ENCODE assay signal across 17 cellular contexts in the genomic region with DNA sequence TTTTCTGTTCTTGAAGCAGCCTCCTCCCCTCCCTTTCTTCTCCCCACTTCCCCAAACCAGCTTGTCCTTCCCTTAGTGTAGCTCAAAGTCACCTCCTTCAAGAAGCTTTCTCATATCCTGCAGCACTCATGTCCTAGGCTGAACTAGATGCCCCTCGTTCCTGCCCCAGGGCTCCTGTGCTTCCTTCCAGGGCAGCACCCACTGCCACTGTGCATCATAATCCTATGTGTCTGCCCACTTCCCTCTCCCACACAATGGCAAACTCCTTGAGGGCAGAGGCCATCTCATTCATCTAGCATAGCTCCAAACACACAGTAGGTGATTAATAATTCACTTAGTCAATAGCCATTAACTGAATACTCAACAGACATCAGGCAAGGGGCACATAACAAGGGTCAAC.
"Had no signal": no experiment of that assay in that cellular context is flagged by ENCODE, and none has a peak within 500 bp of the region (broad histone marks: within the 10 kb centered on the region; RNA-seq: fewer than 3 reads in every experiment).

No MANE protein-coding gene starts in this region.

- H3K4me3 ChIP-seq: stomach, suprapubic skin, testis, thoracic aorta, thyroid gland, tibial artery, tibial nerve, transverse colon, upper lobe of left lung, upper lobe of right lung, uterus, vagina had no signal

- H3K4me1 ChIP-seq: stomach, suprapubic skin, testis, tibial nerve, transverse colon, upper lobe of left lung, upper lobe of right lung, uterus, vagina had no signal

- H3K27me3 ChIP-seq: testis, thyroid gland, upper lobe of left lung, uterus, vagina had no signal

- H3K9me3 ChIP-seq: suprapubic skin, testis, thoracic aorta, thyroid gland, tibial artery, transverse colon, upper lobe of left lung, upper lobe of right lung, uterus, vagina had no signal

- ATAC-seq: stimulated activated effector memory CD8-positive, alpha-beta T cell treated with anti-CD3 and anti-CD28 coated beads, Interleukin-12 subunit alpha, Interleukin-12 subunit beta, amount 100 ng/mL, for 72 hours; stimulated activated memory B cell treated with anti-CD40 and anti-IgM and Interleukin-4, amounts not matched to agents 10 μg/mL and 1 μg/mL and 100 μg/mL, for 72 hours; stimulated activated naive B cell treated with anti-CD40 and anti-IgM and Interleukin-4, amounts not matched to agents 10 μg/mL and 1 μg/mL and 100 μg/mL, for 72 hours; stimulated activated naive CD8-positive, alpha-beta T cell treated with anti-CD3 and anti-CD28 coated beads, Interleukin-15, amount 100 ng/mL, for 72 hours; stimulated activated naive CD8-positive, alpha-beta T cell treated with anti-CD3 and anti-CD28 coated beads, Interleukin-15, Interleukin-2, amounts not matched to agents 100 U/mL and 50 U/mL, for 24 hours; upper lobe of right lung had no signal

- H3K27ac ChIP-seq: stomach, suprapubic skin, testis, thoracic aorta, thyroid gland, tibial artery, tibial nerve, transverse colon, upper lobe of left lung, upper lobe of right lung, uterus, vagina had no signal

- H3K36me3 ChIP-seq: stomach, suprapubic skin, thoracic aorta, thyroid gland, tibial artery, tibial nerve, transverse colon, upper lobe of left lung, upper lobe of right lung, uterus, vagina had no signal
